ENCODE assay signal across 8 cellular contexts in genomic region chr13:25171517-25172302, GRCh38. TPM values are rescaled to one million over a fixed set of nuclear protein-coding genes. Genes with fewer than 3 reads are reported as not detected.
DNase-seq lines count a peak whose midpoint lies in the region; ATAC-seq and TF ChIP-seq lines count a peak whose summit lies in the region.

TSS of gene AMER2 (minus strand) at chr13:25172288. CDS start at chr13:25171619, 669 bp downstream.

- TF ChIP-seq CTCF in esophagus squamous epithelium (IDR thresholded peaks at IDR 0.05), result no peak

- H3K9me3 Mint-ChIP-seq in activated T-cell treated with anti-CD3 and anti-CD28 coated beads, Interleukin-2, amount 50 U/mL, for 24 hours, result no peaks in the 10 kb centered on the region

- peaks cover 15 to 87% (median 20%) of the 10 kb centered on the region in 4 donors for H3K27me3 ChIP-seq in esophagus squamous epithelium

- H3K4me1 ChIP-seq in esophagus squamous epithelium, result peaks cover 8 to 20% (median 16%) of the 10 kb centered on the region in 3 donors

- H3K36me3 Mint-ChIP-seq in activated T-cell treated with anti-CD3 and anti-CD28 coated beads, Interleukin-2, amount 50 U/mL, for 24 hours (ENCODE audit: low read depth), result no peaks in the 10 kb centered on the region

- H3K27ac ChIP-seq in esophagus squamous epithelium, result no peak within 1 kb of the TSS

- DNase-seq in activated T-cell treated with anti-CD3 and anti-CD28 coated beads, Interleukin-2, amount 50 U/mL, for 24 hours, result no peak
- no peak for DNase-seq in activated T-cell treated with anti-CD3 and anti-CD28 coated beads, Interleukin-2, amount 50 U/mL, for 1 hour
- DNase-seq in SK-N-DZ (ENCODE audit: low spot score), result peak; percentile 42
- DNase-seq in esophagus squamous epithelium (lab: John Stamatoyannopoulos, UW), result no peak
- DNase-seq in nucleus accumbens (lab: John Stamatoyannopoulos, UW), result peak in 55 of 56 donors; percentile 34 to 93 (median 81)
- DNase-seq in DMS153 treated with DMSO at 0.1 percent for 48 hours (lab: John Stamatoyannopoulos, UW; ENCODE audit: unreplicated experiment), result no peak

- peaks cover 13% of the 10 kb centered on the region for H3K4me1 Mint-ChIP-seq in activated T-cell treated with anti-CD3 and anti-CD28 coated beads, Interleukin-2, amount 50 U/mL, for 24 hours (ENCODE audit: low read depth)

- 4 to 14% methylated on average over 15 to 18 of the region's 50 CpGs for WGBS in esophagus squamous epithelium, 2 donors

- peak within 1 kb of the TSS; percentile 66 for H3K4me3 Mint-ChIP-seq in activated T-cell treated with anti-CD3 and anti-CD28 coated beads, Interleukin-2, amount 50 U/mL, for 24 hours

- ATAC-seq in GM21390 (IDR thresholded peaks at IDR 0.05; ENCODE audit: unreplicated experiment) (no peak), GM21447 (IDR thresholded peaks at IDR 0.05; ENCODE audit: unreplicated experiment) (no peak)

- TF ChIP-seq POLR2A in esophagus squamous epithelium (IDR thresholded peaks at IDR 0.05), result no peak

- no peaks in the 10 kb centered on the region for H3K9me3 ChIP-seq in esophagus squamous epithelium

- H3K27ac Mint-ChIP-seq in activated T-cell treated with anti-CD3 and anti-CD28 coated beads, Interleukin-2, amount 50 U/mL, for 24 hours, result peak within 1 kb of the TSS; percentile 22

- H3K36me3 ChIP-seq in esophagus squamous epithelium, result no peaks in the 10 kb centered on the region

- H3K27me3 Mint-ChIP-seq in activated T-cell treated with anti-CD3 and anti-CD28 coated beads, Interleukin-2, amount 50 U/mL, for 24 hours, result peaks cover 75% of the 10 kb centered on the region

- intact Hi-C loops in esophagus squamous epithelium (cut with DNase I), result no loop called here

- H3K4me3 ChIP-seq in esophagus squamous epithelium, result peak within 1 kb of the TSS in 3 of 4 donors; percentile 17 to 60 (median 37)

RNA-seq across cellular contexts. Expression of gene AMER2, which starts in this region (rescaled TPM):
- not detected in 2 replicates for polyA plus RNA-seq in SK-N-DZ (2014; cell fraction: cytosol; rRNA removed)
- polyA plus RNA-seq in SK-N-DZ (2014; cell fraction: nucleus; rRNA removed), result 0.05 TPM in 1 of 2 replicates, not detected in the other
- total RNA-seq in esophagus squamous epithelium, result not detected

Comparison
In these comparisons a context has a peak if more than half of its experiments do, and no peak if none do; other contexts are left out.
1. DNase-seq: peak in SK-N-DZ (single experiment) and nucleus accumbens (55 of 56); none in activated T-cell treated with anti-CD3 and anti-CD28 coated beads, Interleukin-2, amount 50 U/mL, for 24 hours (single experiment), activated T-cell treated with anti-CD3 and anti-CD28 coated beads, Interleukin-2, amount 50 U/mL, for 1 hour (single experiment), esophagus squamous epithelium (single experiment) and DMS153 treated with DMSO at 0.1 percent for 48 hours (single experiment).